Comparison of ENCODE assay signal across 1 cellular context in genomic region chr6:33391278-33392167, GRCh38.
TF ChIP-seq lines count a peak whose summit lies in the region.

Gene KIFC1 (plus strand): TSS chr6:33391823. CDS start chr6:33391986, 163 bp downstream.

TF ChIP-seq in HepG2, 621 proteins besides CTCF, POLR2A, EP300 and RAD21 (continued from another document and continues in another):
- peak; percentile 86; the same call in 1 of the 2 replicates for TF ChIP-seq ZBTB38 (CRISPR knock-in tag; IDR thresholded peaks at IDR 0.05)
- TF ChIP-seq ZNF614 (CRISPR knock-in tag; IDR thresholded peaks at IDR 0.05; ENCODE audit: borderline replicate concordance): peak; percentile 88
- TF ChIP-seq EED (CRISPR knock-in tag; IDR thresholded peaks at IDR 0.05): peak; percentile 63; the same call in 1 of the 2 replicates
- TF ChIP-seq ZNF451 (CRISPR knock-in tag; IDR thresholded peaks at IDR 0.05): peak; percentile 88
- TF ChIP-seq YY1 (IDR thresholded peaks at IDR 0.05; ENCODE audit: insufficient read depth, insufficient replicate concordance, low read depth, low read length): peak; percentile 78
- TF ChIP-seq ATF6 (CRISPR knock-in tag; conservative IDR thresholded peaks at IDR 0.05): peak; percentile 49; the same call in 1 of the 2 replicates
- peak; percentile 96 for TF ChIP-seq MEF2D (CRISPR knock-in tag; IDR thresholded peaks at IDR 0.05)
- TF ChIP-seq GABPB1 (CRISPR knock-in tag; IDR thresholded peaks at IDR 0.05): peak; percentile 98
- TF ChIP-seq KMT2A (CRISPR knock-in tag; IDR thresholded peaks at IDR 0.05): peak; percentile 87
- TF ChIP-seq ZMYM2 (CRISPR knock-in tag; IDR thresholded peaks at IDR 0.05): peak; percentile 93
- peak; percentile 97 for TF ChIP-seq TBX2 (CRISPR knock-in tag; IDR thresholded peaks at IDR 0.05; ENCODE audit: borderline replicate concordance)
- TF ChIP-seq, protein P1, sequence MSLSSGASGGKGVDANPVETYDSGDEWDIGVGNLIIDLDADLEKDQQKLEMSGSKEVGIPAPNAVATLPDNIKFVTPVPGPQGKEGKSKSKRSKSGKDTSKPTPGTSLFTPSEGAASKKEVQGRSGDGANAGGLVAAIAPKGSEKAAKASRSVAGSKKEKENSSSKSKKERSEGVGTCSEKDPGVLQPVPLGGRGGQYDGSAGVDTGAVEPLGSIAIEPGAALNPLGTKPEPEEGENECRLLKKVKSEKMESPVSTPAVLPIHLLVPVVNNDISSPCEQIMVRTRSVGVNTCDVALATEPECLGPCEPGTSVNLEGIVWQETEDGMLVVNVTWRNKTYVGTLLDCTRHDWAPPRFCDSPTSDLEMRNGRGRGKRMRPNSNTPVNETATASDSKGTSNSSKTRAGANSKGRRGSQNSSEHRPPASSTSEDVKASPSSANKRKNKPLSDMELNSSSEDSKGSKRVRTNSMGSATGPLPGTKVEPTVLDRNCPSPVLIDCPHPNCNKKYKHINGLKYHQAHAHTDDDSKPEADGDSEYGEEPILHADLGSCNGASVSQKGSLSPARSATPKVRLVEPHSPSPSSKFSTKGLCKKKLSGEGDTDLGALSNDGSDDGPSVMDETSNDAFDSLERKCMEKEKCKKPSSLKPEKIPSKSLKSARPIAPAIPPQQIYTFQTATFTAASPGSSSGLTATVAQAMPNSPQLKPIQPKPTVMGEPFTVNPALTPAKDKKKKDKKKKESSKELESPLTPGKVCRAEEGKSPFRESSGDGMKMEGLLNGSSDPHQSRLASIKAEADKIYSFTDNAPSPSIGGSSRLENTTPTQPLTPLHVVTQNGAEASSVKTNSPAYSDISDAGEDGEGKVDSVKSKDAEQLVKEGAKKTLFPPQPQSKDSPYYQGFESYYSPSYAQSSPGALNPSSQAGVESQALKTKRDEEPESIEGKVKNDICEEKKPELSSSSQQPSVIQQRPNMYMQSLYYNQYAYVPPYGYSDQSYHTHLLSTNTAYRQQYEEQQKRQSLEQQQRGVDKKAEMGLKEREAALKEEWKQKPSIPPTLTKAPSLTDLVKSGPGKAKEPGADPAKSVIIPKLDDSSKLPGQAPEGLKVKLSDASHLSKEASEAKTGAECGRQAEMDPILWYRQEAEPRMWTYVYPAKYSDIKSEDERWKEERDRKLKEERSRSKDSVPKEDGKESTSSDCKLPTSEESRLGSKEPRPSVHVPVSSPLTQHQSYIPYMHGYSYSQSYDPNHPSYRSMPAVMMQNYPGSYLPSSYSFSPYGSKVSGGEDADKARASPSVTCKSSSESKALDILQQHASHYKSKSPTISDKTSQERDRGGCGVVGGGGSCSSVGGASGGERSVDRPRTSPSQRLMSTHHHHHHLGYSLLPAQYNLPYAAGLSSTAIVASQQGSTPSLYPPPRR (CRISPR knock-in tag; IDR thresholded peaks at IDR 0.05; ENCODE audit: borderline replicate concordance): 0 out of 2 replicates have a peak, but pooled peaks have one; percentile 16
- TF ChIP-seq MEIS1 (CRISPR knock-in tag; IDR thresholded peaks at IDR 0.05; ENCODE audit: borderline replicate concordance): peak; percentile 85; the same call in 1 of the 2 replicates
- TF ChIP-seq CEBPG (CRISPR knock-in tag; IDR thresholded peaks at IDR 0.05): peak; percentile 60; the same call in 1 of the 2 replicates
- TF ChIP-seq RFX3 (CRISPR knock-in tag; IDR thresholded peaks at IDR 0.05): 0 out of 2 replicates have a peak, but pooled peaks have one; percentile 38
- TF ChIP-seq TIGD3 (CRISPR knock-in tag; IDR thresholded peaks at IDR 0.05; ENCODE audit: borderline replicate concordance): 0 out of 2 replicates have a peak, but pooled peaks have one; percentile 84
- TF ChIP-seq GFI1 (CRISPR knock-in tag; IDR thresholded peaks at IDR 0.05; ENCODE audit: borderline replicate concordance): peak; percentile 87; the same call in 1 of the 2 replicates
- TF ChIP-seq ZFYVE20 (CRISPR knock-in tag; IDR thresholded peaks at IDR 0.05; ENCODE audit: borderline replicate concordance, low read depth): peak; percentile 96
- peak; percentile 85; the same call in 1 of the 2 replicates for TF ChIP-seq ZFP41 (CRISPR knock-in tag; IDR thresholded peaks at IDR 0.05; ENCODE audit: borderline replicate concordance)
- no peak for TF ChIP-seq ELK4 (CRISPR knock-in tag; IDR thresholded peaks at IDR 0.05; ENCODE audit: borderline replicate concordance)
- peak; percentile 86 for TF ChIP-seq MXI1 (IDR thresholded peaks at IDR 0.05; ENCODE audit: borderline replicate concordance, low read depth, low read length)
- peak; percentile 98 for TF ChIP-seq PHF21A (CRISPR knock-in tag; IDR thresholded peaks at IDR 0.05)
- TF ChIP-seq, protein P2, sequence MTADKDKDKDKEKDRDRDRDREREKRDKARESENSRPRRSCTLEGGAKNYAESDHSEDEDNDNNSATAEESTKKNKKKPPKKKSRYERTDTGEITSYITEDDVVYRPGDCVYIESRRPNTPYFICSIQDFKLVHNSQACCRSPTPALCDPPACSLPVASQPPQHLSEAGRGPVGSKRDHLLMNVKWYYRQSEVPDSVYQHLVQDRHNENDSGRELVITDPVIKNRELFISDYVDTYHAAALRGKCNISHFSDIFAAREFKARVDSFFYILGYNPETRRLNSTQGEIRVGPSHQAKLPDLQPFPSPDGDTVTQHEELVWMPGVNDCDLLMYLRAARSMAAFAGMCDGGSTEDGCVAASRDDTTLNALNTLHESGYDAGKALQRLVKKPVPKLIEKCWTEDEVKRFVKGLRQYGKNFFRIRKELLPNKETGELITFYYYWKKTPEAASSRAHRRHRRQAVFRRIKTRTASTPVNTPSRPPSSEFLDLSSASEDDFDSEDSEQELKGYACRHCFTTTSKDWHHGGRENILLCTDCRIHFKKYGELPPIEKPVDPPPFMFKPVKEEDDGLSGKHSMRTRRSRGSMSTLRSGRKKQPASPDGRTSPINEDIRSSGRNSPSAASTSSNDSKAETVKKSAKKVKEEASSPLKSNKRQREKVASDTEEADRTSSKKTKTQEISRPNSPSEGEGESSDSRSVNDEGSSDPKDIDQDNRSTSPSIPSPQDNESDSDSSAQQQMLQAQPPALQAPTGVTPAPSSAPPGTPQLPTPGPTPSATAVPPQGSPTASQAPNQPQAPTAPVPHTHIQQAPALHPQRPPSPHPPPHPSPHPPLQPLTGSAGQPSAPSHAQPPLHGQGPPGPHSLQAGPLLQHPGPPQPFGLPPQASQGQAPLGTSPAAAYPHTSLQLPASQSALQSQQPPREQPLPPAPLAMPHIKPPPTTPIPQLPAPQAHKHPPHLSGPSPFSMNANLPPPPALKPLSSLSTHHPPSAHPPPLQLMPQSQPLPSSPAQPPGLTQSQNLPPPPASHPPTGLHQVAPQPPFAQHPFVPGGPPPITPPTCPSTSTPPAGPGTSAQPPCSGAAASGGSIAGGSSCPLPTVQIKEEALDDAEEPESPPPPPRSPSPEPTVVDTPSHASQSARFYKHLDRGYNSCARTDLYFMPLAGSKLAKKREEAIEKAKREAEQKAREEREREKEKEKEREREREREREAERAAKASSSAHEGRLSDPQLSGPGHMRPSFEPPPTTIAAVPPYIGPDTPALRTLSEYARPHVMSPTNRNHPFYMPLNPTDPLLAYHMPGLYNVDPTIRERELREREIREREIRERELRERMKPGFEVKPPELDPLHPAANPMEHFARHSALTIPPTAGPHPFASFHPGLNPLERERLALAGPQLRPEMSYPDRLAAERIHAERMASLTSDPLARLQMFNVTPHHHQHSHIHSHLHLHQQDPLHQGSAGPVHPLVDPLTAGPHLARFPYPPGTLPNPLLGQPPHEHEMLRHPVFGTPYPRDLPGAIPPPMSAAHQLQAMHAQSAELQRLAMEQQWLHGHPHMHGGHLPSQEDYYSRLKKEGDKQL (CRISPR knock-in tag; IDR thresholded peaks at IDR 0.05; ENCODE audit: low read depth): 0 out of 2 replicates have a peak, but pooled peaks have one; percentile 16
- TF ChIP-seq, protein P3, sequence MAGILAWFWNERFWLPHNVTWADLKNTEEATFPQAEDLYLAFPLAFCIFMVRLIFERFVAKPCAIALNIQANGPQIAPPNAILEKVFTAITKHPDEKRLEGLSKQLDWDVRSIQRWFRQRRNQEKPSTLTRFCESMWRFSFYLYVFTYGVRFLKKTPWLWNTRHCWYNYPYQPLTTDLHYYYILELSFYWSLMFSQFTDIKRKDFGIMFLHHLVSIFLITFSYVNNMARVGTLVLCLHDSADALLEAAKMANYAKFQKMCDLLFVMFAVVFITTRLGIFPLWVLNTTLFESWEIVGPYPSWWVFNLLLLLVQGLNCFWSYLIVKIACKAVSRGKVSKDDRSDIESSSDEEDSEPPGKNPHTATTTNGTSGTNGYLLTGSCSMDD (CRISPR knock-in tag; IDR thresholded peaks at IDR 0.05): no peak
- TF ChIP-seq, protein P4, sequence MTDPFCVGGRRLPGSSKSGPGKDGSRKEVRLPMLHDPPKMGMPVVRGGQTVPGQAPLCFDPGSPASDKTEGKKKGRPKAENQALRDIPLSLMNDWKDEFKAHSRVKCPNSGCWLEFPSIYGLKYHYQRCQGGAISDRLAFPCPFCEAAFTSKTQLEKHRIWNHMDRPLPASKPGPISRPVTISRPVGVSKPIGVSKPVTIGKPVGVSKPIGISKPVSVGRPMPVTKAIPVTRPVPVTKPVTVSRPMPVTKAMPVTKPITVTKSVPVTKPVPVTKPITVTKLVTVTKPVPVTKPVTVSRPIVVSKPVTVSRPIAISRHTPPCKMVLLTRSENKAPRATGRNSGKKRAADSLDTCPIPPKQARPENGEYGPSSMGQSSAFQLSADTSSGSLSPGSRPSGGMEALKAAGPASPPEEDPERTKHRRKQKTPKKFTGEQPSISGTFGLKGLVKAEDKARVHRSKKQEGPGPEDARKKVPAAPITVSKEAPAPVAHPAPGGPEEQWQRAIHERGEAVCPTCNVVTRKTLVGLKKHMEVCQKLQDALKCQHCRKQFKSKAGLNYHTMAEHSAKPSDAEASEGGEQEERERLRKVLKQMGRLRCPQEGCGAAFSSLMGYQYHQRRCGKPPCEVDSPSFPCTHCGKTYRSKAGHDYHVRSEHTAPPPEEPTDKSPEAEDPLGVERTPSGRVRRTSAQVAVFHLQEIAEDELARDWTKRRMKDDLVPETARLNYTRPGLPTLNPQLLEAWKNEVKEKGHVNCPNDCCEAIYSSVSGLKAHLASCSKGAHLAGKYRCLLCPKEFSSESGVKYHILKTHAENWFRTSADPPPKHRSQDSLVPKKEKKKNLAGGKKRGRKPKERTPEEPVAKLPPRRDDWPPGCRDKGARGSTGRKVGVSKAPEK (CRISPR knock-in tag; IDR thresholded peaks at IDR 0.05; ENCODE audit: borderline replicate concordance): 0 out of 2 replicates have a peak, but pooled peaks have one; percentile 28
- TF ChIP-seq ZBTB2 (CRISPR knock-in tag; IDR thresholded peaks at IDR 0.05; ENCODE audit: low read depth): peak; percentile 95
- peak in 1 of 2 experiments; percentile 76; a peak in 2 of 4 replicates for TF ChIP-seq ATF4 (CRISPR knock-in tag; IDR thresholded peaks at IDR 0.05)
- peak; percentile 94 for TF ChIP-seq ZMAT3 (CRISPR knock-in tag; conservative IDR thresholded peaks at IDR 0.05)
